Comparison of ENCODE assay signal across 19 cellular contexts in the genomic region with DNA sequence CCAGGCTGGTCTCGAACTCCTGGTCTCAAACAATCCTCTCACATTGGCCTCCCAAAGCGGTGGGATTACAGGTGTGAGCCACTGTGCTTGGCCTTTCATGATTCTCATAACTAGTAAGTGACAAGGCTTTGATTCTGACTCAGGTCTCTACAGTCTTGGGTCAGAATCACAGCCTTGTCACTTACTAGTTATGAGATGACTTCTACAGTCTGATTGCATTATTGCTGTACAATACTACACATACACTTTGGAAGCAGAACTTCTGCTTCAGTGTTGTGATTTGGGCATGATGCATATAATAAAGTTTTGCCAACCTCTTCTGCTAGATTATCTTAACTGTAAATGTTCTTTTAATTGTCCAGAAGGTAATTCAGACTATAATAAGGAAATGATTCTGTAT.
DNase-seq lines count a peak whose midpoint lies in the region; ATAC-seq, FAIRE-seq and TF ChIP-seq lines count a peak whose summit lies in the region.
"Had no signal": no experiment of that assay in that cellular context is flagged by ENCODE, and none has a peak within 500 bp of the region (broad histone marks: within the 10 kb centered on the region; RNA-seq: fewer than 3 reads in every experiment).

No MANE protein-coding gene starts in this region.

- H3K27me3 ChIP-seq in H1 (replicated peaks in 1 of 4; ENCODE audit: control insufficient read depth in 3 of 4, extremely low read depth in 1 of 4, insufficient read depth in 3 of 4, low read length in 3 of 4) (no peaks in the 10 kb centered on the region), osteoblast (ENCODE audit: insufficient read depth, low read length) (no peaks in the 10 kb centered on the region)
- H3K27me3 ChIP-seq: upper lobe of left lung had no signal

- H3K4ac ChIP-seq in H1 (replicated peaks; ENCODE audit: insufficient read length, low read depth, low read length): no peak overlapping the region

- H3K23ac ChIP-seq in H1 (ENCODE audit: insufficient read length): no peak overlapping the region

- H3K79me2 ChIP-seq in H1 (ENCODE audit: control insufficient read depth in 1 of 2, insufficient read depth in 2 of 2, low read length in 2 of 2): peaks cover 0 to 91% of the 10 kb centered on the region in 2 experiments; a peak in 3 of 4 replicates
- peaks cover 66% of the 10 kb centered on the region for H3K79me2 ChIP-seq in osteoblast (ENCODE audit: insufficient read depth, low read length)

- no peaks in the 10 kb centered on the region for H3K23me2 ChIP-seq in H1 (ENCODE audit: low read depth, low read length)

- H3K36me3 ChIP-seq in H1 (ENCODE audit: control insufficient read depth in 2 of 4, insufficient read depth in 4 of 4, low read length in 3 of 4) (no peaks in the 10 kb centered on the region), osteoblast (ENCODE audit: insufficient read depth, low read length) (no peaks in the 10 kb centered on the region)
- H3K36me3 ChIP-seq: lower lobe of right lung, upper lobe of left lung had no signal

- CTCF ChIA-PET in H1 (lab: Charles Lee; ENCODE audit: partially characterized antibody): no interaction called here

- TF ChIP-seq CTCF in H1 (IDR thresholded peaks at IDR 0.05; ENCODE audit: control extremely low read depth in 1 of 3, insufficient read depth in 1 of 3, low read depth in 1 of 3, low read length in 3 of 3) (no peak), osteoblast (IDR thresholded peaks at IDR 0.05; ENCODE audit: extremely low read depth, low read depth, low read length) (no peak)

- H3K18ac ChIP-seq in H1 (ENCODE audit: extremely low read depth, low read length): no peak overlapping the region

- no peaks in the 10 kb centered on the region for H3K79me1 ChIP-seq in H1 (ENCODE audit: low read depth, low read length)

- no peak overlapping the region for H4K5ac ChIP-seq in H1 (ENCODE audit: insufficient read length, low read depth, low read length)

- FAIRE-seq in H1 (lab: Jason Lieb, UNC): peak; percentile 52
- FAIRE-seq: K562 had no signal

- peak; percentile 40 for DNase-seq in stimulated activated CD4-positive, alpha-beta T cell treated with anti-CD3 and anti-CD28 coated beads, Interleukin-1b, Interleukin-23, amount 100 ng/mL, for 48 hours
- no peak for DNase-seq in stimulated activated CD4-positive, alpha-beta T cell treated with anti-CD3 and anti-CD28 coated beads, Interleukin-4, amount 100 ng/mL, for 4 hours
- no peak for DNase-seq in H1 (ENCODE audit: low read depth in 1 of 2, low spot score in 2 of 2)
- no peak for DNase-seq in osteoblast (ENCODE audit: insufficient read length, low spot score, missing footprints)
- DNase-seq in NCI-H526 treated with DMSO at 0.1 percent for 48 hours (lab: John Stamatoyannopoulos, UW): no peak
- no peak for DNase-seq in T1000 (lab: John Stamatoyannopoulos, UW)
- DNase-seq: activated CD4-positive, alpha-beta T cell treated with anti-CD3 and anti-CD28 coated beads for 1 hour; DMS79 treated with DMSO at 0.1 percent for 48 hours; HCEC 1CT; lower lobe of right lung; NCI-H2029; NCI-H446 treated with DMSO at 0.1 percent for 48 hours; occipital lobe; right cardiac atrium; T-helper 9 cell; upper lobe of left lung had no signal

- ATAC-seq in HG02610 (IDR thresholded peaks at IDR 0.05; ENCODE audit: unreplicated experiment): peak; percentile 86
- ATAC-seq: K562, lower lobe of right lung, Panc1, right cardiac atrium had no signal

- H2AFZ ChIP-seq in H1 (ENCODE audit: low read length) (no peak overlapping the region), osteoblast (ENCODE audit: low read length) (no peak overlapping the region)

- no peak overlapping the region for H3K9ac ChIP-seq in H1 (replicated peaks in 1 of 4; ENCODE audit: extremely low read depth in 1 of 4, low read depth in 3 of 4, low read length in 3 of 4)

- no peak overlapping the region for H3K14ac ChIP-seq in H1 (ENCODE audit: insufficient read length)

- POLR2A ChIA-PET in H1 (lab: Charles Lee; ENCODE audit: partially characterized antibody): interaction anchor here (1.7 kb wide), 1 partner anchor 124 kb away, joined by 3 read pairs; the partner anchor contains the start of gene KDM6A

- H3K27ac ChIP-seq in H1 (ENCODE audit: low read depth, low read length): no peak overlapping the region
- no peak overlapping the region for H3K27ac ChIP-seq in osteoblast (ENCODE audit: low read depth, low read length)
- H3K27ac ChIP-seq: lower lobe of right lung, upper lobe of left lung had no signal

- H4K20me1 ChIP-seq in H1 (replicated peaks in 1 of 2; ENCODE audit: control insufficient read depth in 1 of 2, insufficient read depth in 2 of 2, low read length in 2 of 2) (peaks cover 0 to 8% of the 10 kb centered on the region in 2 experiments), osteoblast (ENCODE audit: insufficient read depth, low read length) (peaks cover 48% of the 10 kb centered on the region)

- H4K8ac ChIP-seq in H1 (ENCODE audit: extremely low read depth, insufficient read depth, low read length): no peak overlapping the region

- no peak for TF ChIP-seq RAD21 in H1 (IDR thresholded peaks at IDR 0.05 in 1 of 2, conservative IDR thresholded peaks at IDR 0.05 in 1 of 2; ENCODE audit: low read depth in 2 of 2, low read length in 2 of 2)

- no peak overlapping the region for H4K91ac ChIP-seq in H1 (replicated peaks; ENCODE audit: insufficient read length, low read length)

- no peak overlapping the region for H2BK12ac ChIP-seq in H1 (ENCODE audit: low read depth, low read length)

- H3K9me3 ChIP-seq in H1 (ENCODE audit: insufficient read depth in 2 of 2, low read depth in 1 of 2, low read length in 1 of 2): no peaks in the 10 kb centered on the region
- no peaks in the 10 kb centered on the region for H3K9me3 ChIP-seq in osteoblast (ENCODE audit: low read depth, low read length)
- H3K9me3 ChIP-seq: lower lobe of right lung, upper lobe of left lung had no signal

- H3K4me3 ChIP-seq in H1 (ENCODE audit: extremely low read depth in 1 of 4, insufficient read depth in 2 of 4, low read depth in 3 of 4, low read length in 4 of 4) (no peak overlapping the region), osteoblast (ENCODE audit: insufficient read depth, low read length) (no peak overlapping the region)
- H3K4me3 ChIP-seq: K562, lower lobe of right lung, upper lobe of left lung had no signal

- H2BK15ac ChIP-seq in H1 (ENCODE audit: low read length): no peak overlapping the region

- H2BK120ac ChIP-seq in H1 (replicated peaks; ENCODE audit: low read depth, low read length): no peak overlapping the region

- H3K4me1 ChIP-seq in H1 (replicated peaks in 1 of 4; ENCODE audit: control insufficient read depth in 3 of 4, insufficient read depth in 4 of 4, low read length in 3 of 4): peaks cover 0 to 2% (median 0%) of the 10 kb centered on the region in 4 experiments; a peak in 1 of 7 replicates
- peaks cover 3% of the 10 kb centered on the region for H3K4me1 ChIP-seq in osteoblast (ENCODE audit: insufficient read depth, low read length)

- no peak for TF ChIP-seq EP300 in H1 (IDR thresholded peaks at IDR 0.05; ENCODE audit: borderline replicate concordance in 1 of 2, low read depth in 2 of 2, low read length in 2 of 2)

- no peak overlapping the region for H3K56ac ChIP-seq in H1 (replicated peaks; ENCODE audit: insufficient read length, low read depth, low read length)

- TF ChIP-seq POLR2A in H1 (IDR thresholded peaks at IDR 0.05; ENCODE audit: control extremely low read depth in 1 of 2, low read depth in 2 of 2, low read length in 2 of 2): no peak

- no peak overlapping the region for H2BK20ac ChIP-seq in H1 (ENCODE audit: low read length)

- WGBS in H1 (ENCODE audit: extremely low coverage in 1 of 2, insufficient coverage in 1 of 2, insufficient read length in 1 of 2, insufficient replicate concordance in 2 of 2, low coverage in 1 of 2, low lambda C conversion rate in 2 of 2, missing lambda C conversion rate in 1 of 2), 2 experiments: 90% methylated on average over 2 of the region's 2 CpGs; no CpG with 5 or more reads in 1 of the 2 experiments

- no peak overlapping the region for H2AK5ac ChIP-seq in H1 (ENCODE audit: low read depth, low read length)

- H2BK5ac ChIP-seq in H1 (ENCODE audit: low read depth, low read length): no peak overlapping the region

- H3K4me2 ChIP-seq in H1 (ENCODE audit: insufficient read depth in 1 of 2, low read depth in 2 of 2, low read length in 2 of 2) (no peak overlapping the region), osteoblast (ENCODE audit: insufficient read depth, low read length) (no peak overlapping the region)

TF ChIP-seq in H1, 55 proteins besides CTCF, POLR2A, EP300 and RAD21 (continues in another document):
- TF ChIP-seq ZNF274 (IDR thresholded peaks at IDR 0.05; ENCODE audit: borderline replicate concordance, extremely low read depth, low read length) (no peak), TCF12 (IDR thresholded peaks at IDR 0.05; ENCODE audit: low read depth, low read length) (no peak), GTF2F1 (IDR thresholded peaks at IDR 0.05; ENCODE audit: borderline replicate concordance, low read depth, low read length) (no peak), CBX8 (IDR thresholded peaks at IDR 0.05; ENCODE audit: borderline replicate concordance, low read depth, low read length) (no peak), SIX5 (IDR thresholded peaks at IDR 0.05; ENCODE audit: low read depth, low read length) (no peak), POLR2AphosphoS5 (IDR thresholded peaks at IDR 0.05; ENCODE audit: low read depth, low read length) (no peak), SAP30 (IDR thresholded peaks at IDR 0.05; ENCODE audit: insufficient read depth, insufficient replicate concordance, low read length) (no peak), CHD1 (IDR thresholded peaks at IDR 0.05; ENCODE audit: low read depth, low read length) (no peak), CEBPB (IDR thresholded peaks at IDR 0.05; ENCODE audit: low read depth, low read length) (no peak), CTBP2 (IDR thresholded peaks at IDR 0.05; ENCODE audit: borderline replicate concordance, insufficient read depth, insufficient read length, low read length) (no peak), MAX (IDR thresholded peaks at IDR 0.05) (no peak), EZH2 (IDR thresholded peaks at IDR 0.05; ENCODE audit: low read depth, low read length, severe bottlenecking) (no peak), TEAD4 (IDR thresholded peaks at IDR 0.05; ENCODE audit: low read depth, low read length) (no peak), CHD2 (IDR thresholded peaks at IDR 0.05; ENCODE audit: low read length) (no peak), TBP (IDR thresholded peaks at IDR 0.05; ENCODE audit: low read depth, low read length) (no peak), SP2 (IDR thresholded peaks at IDR 0.05; ENCODE audit: low read length) (no peak), SIRT6 (IDR thresholded peaks at IDR 0.05; ENCODE audit: low read length) (no peak)
